Comparison of ENCODE assay signal across 1 cellular context in the genomic region with DNA sequence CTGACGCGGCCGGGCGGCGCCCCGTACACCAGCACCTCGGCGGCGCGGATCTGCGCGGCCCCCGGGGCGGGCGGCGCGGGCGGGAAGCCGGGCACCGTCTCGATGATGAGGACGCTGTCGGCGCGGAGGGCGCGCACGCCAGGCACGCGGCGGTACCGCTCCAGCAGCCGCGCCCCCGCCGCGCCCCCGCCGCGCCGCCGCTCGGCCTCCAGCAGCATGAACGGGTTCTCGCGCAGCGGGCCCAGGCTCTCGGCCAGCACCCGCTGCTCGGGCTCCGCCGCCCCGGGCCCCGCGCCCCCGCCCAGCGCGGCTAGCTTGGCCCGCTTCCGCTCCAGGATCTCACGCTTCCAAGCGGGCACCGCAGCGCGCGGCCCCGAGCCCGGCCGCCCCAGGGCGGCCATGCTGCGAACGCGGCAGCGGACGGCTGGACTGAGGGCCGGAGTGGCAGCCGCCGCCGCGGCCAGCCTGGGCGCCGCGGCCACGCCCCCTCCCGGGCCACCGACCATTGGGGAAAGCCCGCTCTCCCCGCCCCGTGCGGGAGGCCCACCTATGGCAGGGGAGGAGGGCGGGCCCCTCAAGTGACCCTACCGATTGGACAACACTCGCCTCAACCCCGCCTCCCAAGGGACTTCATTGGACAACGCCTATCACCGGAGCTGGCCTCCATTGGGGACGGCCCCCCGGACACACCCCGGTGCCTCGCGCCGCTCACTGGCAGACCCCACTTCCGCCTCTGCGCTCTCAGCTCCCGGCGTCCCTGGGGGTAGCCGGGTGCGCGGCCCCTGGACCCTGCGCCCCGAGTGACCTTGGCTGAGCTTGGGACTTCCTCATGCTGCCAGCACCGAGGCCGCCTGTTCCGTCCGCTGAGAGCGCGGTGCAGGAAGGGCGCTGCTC.
TF ChIP-seq lines count a peak whose summit lies in the region.

A gene with protein sequence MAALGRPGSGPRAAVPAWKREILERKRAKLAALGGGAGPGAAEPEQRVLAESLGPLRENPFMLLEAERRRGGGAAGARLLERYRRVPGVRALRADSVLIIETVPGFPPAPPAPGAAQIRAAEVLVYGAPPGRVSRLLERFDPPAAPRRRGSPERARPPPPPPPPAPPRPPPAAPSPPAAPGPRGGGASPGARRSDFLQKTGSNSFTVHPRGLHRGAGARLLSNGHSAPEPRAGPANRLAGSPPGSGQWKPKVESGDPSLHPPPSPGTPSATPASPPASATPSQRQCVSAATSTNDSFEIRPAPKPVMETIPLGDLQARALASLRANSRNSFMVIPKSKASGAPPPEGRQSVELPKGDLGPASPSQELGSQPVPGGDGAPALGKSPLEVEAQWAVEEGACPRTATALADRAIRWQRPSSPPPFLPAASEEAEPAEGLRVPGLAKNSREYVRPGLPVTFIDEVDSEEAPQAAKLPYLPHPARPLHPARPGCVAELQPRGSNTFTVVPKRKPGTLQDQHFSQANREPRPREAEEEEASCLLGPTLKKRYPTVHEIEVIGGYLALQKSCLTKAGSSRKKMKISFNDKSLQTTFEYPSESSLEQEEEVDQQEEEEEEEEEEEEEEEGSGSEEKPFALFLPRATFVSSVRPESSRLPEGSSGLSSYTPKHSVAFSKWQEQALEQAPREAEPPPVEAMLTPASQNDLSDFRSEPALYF (minus strand): TSS at position 431 of the 894 bp plus-strand sequence. CDS start 30 bp downstream, at position 401.

TF ChIP-seq in HepG2, 621 proteins besides CTCF, POLR2A, EP300 and RAD21 (continued from another document and continues in another):
- TF ChIP-seq, protein P1, sequence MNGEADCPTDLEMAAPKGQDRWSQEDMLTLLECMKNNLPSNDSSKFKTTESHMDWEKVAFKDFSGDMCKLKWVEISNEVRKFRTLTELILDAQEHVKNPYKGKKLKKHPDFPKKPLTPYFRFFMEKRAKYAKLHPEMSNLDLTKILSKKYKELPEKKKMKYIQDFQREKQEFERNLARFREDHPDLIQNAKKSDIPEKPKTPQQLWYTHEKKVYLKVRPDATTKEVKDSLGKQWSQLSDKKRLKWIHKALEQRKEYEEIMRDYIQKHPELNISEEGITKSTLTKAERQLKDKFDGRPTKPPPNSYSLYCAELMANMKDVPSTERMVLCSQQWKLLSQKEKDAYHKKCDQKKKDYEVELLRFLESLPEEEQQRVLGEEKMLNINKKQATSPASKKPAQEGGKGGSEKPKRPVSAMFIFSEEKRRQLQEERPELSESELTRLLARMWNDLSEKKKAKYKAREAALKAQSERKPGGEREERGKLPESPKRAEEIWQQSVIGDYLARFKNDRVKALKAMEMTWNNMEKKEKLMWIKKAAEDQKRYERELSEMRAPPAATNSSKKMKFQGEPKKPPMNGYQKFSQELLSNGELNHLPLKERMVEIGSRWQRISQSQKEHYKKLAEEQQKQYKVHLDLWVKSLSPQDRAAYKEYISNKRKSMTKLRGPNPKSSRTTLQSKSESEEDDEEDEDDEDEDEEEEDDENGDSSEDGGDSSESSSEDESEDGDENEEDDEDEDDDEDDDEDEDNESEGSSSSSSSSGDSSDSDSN (CRISPR knock-in tag; IDR thresholded peaks at IDR 0.05) = peak; percentile 92
- no peak for TF ChIP-seq SUZ12 (IDR thresholded peaks at IDR 0.05; ENCODE audit: low read depth, low read length)
- TF ChIP-seq POLR2AphosphoS5 (IDR thresholded peaks at IDR 0.05; ENCODE audit: low read depth, low read length) = peak; percentile 61
- TF ChIP-seq ZC3H13 (CRISPR knock-in tag; IDR thresholded peaks at IDR 0.05) = peak; percentile 96; the same call in 1 of the 2 replicates
- no peak for TF ChIP-seq CAMTA2 (CRISPR knock-in tag; IDR thresholded peaks at IDR 0.05; ENCODE audit: borderline replicate concordance)
- TF ChIP-seq ZNF879 (CRISPR knock-in tag; IDR thresholded peaks at IDR 0.05) = peak; percentile 92; the same call in 1 of the 2 replicates
- TF ChIP-seq, protein P2, sequence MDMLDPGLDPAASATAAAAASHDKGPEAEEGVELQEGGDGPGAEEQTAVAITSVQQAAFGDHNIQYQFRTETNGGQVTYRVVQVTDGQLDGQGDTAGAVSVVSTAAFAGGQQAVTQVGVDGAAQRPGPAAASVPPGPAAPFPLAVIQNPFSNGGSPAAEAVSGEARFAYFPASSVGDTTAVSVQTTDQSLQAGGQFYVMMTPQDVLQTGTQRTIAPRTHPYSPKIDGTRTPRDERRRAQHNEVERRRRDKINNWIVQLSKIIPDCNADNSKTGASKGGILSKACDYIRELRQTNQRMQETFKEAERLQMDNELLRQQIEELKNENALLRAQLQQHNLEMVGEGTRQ (IDR thresholded peaks at IDR 0.05; ENCODE audit: low read depth, low read length) = no peak
- TF ChIP-seq, protein P2 (CRISPR knock-in tag; IDR thresholded peaks at IDR 0.05; ENCODE audit: borderline replicate concordance) = no peak
- peak; percentile 83; the same call in 1 of the 2 replicates for TF ChIP-seq ZNF44 (CRISPR knock-in tag; IDR thresholded peaks at IDR 0.05)
- no peak for TF ChIP-seq ZNF674 (CRISPR knock-in tag; IDR thresholded peaks at IDR 0.05; ENCODE audit: low read depth)
- no peak for TF ChIP-seq CBFB (CRISPR knock-in tag; IDR thresholded peaks at IDR 0.05)
- peak; percentile 64; the same call in 1 of the 2 replicates for TF ChIP-seq KMT2B (CRISPR knock-in tag; IDR thresholded peaks at IDR 0.05)
- TF ChIP-seq DPF2 (CRISPR knock-in tag; IDR thresholded peaks at IDR 0.05; ENCODE audit: borderline replicate concordance, low read depth) = no peak; the same call in 1 of the 2 replicates
- TF ChIP-seq, protein P3, sequence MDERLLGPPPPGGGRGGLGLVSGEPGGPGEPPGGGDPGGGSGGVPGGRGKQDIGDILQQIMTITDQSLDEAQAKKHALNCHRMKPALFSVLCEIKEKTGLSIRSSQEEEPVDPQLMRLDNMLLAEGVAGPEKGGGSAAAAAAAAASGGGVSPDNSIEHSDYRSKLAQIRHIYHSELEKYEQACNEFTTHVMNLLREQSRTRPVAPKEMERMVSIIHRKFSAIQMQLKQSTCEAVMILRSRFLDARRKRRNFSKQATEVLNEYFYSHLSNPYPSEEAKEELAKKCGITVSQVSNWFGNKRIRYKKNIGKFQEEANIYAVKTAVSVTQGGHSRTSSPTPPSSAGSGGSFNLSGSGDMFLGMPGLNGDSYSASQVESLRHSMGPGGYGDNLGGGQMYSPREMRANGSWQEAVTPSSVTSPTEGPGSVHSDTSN (CRISPR knock-in tag; IDR thresholded peaks at IDR 0.05) = 0 out of 2 replicates have a peak, but pooled peaks have one; percentile 38
- TF ChIP-seq ZSCAN12 (CRISPR knock-in tag; IDR thresholded peaks at IDR 0.05) = peak; percentile 92
- TF ChIP-seq NFKBIZ (CRISPR knock-in tag; IDR thresholded peaks at IDR 0.05) = no peak
- TF ChIP-seq, protein P4, sequence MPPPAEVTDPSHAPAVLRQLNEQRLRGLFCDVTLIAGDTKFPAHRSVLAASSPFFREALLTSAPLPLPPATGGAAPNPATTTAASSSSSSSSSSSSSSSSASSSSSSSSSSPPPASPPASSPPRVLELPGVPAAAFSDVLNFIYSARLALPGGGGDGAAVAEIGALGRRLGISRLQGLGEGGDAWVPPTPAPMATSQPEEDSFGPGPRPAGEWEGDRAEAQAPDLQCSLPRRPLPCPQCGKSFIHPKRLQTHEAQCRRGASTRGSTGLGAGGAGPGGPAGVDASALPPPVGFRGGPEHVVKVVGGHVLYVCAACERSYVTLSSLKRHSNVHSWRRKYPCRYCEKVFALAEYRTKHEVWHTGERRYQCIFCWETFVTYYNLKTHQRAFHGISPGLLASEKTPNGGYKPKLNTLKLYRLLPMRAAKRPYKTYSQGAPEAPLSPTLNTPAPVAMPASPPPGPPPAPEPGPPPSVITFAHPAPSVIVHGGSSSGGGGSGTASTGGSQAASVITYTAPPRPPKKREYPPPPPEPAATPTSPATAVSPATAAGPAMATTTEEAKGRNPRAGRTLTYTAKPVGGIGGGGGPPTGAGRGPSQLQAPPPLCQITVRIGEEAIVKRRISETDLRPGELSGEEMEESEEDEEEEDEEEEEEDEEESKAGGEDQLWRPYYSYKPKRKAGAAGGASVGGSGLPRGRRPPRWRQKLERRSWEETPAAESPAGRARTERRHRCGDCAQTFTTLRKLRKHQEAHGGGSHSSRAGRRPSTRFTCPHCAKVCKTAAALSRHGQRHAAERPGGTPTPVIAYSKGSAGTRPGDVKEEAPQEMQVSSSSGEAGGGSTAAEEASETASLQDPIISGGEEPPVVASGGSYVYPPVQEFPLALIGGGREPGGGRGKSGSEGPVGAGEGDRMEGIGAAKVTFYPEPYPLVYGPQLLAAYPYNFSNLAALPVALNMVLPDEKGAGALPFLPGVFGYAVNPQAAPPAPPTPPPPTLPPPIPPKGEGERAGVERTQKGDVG (CRISPR knock-in tag; IDR thresholded peaks at IDR 0.05; ENCODE audit: borderline replicate concordance) = peak; percentile 88; the same call in 1 of the 2 replicates
- TF ChIP-seq ZNF446 (CRISPR knock-in tag; IDR thresholded peaks at IDR 0.05) = no peak
- TF ChIP-seq, protein P5, sequence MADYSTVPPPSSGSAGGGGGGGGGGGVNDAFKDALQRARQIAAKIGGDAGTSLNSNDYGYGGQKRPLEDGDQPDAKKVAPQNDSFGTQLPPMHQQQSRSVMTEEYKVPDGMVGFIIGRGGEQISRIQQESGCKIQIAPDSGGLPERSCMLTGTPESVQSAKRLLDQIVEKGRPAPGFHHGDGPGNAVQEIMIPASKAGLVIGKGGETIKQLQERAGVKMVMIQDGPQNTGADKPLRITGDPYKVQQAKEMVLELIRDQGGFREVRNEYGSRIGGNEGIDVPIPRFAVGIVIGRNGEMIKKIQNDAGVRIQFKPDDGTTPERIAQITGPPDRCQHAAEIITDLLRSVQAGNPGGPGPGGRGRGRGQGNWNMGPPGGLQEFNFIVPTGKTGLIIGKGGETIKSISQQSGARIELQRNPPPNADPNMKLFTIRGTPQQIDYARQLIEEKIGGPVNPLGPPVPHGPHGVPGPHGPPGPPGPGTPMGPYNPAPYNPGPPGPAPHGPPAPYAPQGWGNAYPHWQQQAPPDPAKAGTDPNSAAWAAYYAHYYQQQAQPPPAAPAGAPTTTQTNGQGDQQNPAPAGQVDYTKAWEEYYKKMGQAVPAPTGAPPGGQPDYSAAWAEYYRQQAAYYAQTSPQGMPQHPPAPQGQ (CRISPR knock-in tag; IDR thresholded peaks at IDR 0.05; ENCODE audit: borderline replicate concordance) = no peak
- no peak; the same call in 1 of the 2 replicates for TF ChIP-seq ZC3H4 (CRISPR knock-in tag; IDR thresholded peaks at IDR 0.05; ENCODE audit: borderline replicate concordance)
- no peak for TF ChIP-seq FLYWCH1 (CRISPR knock-in tag; IDR thresholded peaks at IDR 0.05)
- TF ChIP-seq, protein P6, sequence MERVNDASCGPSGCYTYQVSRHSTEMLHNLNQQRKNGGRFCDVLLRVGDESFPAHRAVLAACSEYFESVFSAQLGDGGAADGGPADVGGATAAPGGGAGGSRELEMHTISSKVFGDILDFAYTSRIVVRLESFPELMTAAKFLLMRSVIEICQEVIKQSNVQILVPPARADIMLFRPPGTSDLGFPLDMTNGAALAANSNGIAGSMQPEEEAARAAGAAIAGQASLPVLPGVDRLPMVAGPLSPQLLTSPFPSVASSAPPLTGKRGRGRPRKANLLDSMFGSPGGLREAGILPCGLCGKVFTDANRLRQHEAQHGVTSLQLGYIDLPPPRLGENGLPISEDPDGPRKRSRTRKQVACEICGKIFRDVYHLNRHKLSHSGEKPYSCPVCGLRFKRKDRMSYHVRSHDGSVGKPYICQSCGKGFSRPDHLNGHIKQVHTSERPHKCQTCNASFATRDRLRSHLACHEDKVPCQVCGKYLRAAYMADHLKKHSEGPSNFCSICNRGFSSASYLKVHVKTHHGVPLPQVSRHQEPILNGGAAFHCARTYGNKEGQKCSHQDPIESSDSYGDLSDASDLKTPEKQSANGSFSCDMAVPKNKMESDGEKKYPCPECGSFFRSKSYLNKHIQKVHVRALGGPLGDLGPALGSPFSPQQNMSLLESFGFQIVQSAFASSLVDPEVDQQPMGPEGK (CRISPR knock-in tag; IDR thresholded peaks at IDR 0.05) = peak; percentile 94
- peak; percentile 28; the same call in 1 of the 2 replicates for TF ChIP-seq ZNF33B (CRISPR knock-in tag; IDR thresholded peaks at IDR 0.05)
- 0 out of 2 replicates have a peak, but pooled peaks have one; percentile 28 for TF ChIP-seq CBX5 (CRISPR knock-in tag; IDR thresholded peaks at IDR 0.05; ENCODE audit: borderline replicate concordance)
- no peak for TF ChIP-seq CHCHD3 (CRISPR knock-in tag; IDR thresholded peaks at IDR 0.05)
- TF ChIP-seq, protein P7, sequence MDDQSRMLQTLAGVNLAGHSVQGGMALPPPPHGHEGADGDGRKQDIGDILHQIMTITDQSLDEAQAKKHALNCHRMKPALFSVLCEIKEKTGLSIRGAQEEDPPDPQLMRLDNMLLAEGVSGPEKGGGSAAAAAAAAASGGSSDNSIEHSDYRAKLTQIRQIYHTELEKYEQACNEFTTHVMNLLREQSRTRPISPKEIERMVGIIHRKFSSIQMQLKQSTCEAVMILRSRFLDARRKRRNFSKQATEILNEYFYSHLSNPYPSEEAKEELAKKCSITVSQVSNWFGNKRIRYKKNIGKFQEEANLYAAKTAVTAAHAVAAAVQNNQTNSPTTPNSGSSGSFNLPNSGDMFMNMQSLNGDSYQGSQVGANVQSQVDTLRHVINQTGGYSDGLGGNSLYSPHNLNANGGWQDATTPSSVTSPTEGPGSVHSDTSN (CRISPR knock-in tag; IDR thresholded peaks at IDR 0.05; ENCODE audit: borderline replicate concordance) = no peak
- TF ChIP-seq NONO (IDR thresholded peaks at IDR 0.05) = no peak
- peak; percentile 94 for TF ChIP-seq NONO (CRISPR knock-in tag; conservative IDR thresholded peaks at IDR 0.05)
- peak; percentile 94 for TF ChIP-seq YEATS4 (CRISPR knock-in tag; IDR thresholded peaks at IDR 0.05; ENCODE audit: borderline replicate concordance)
- no peak for TF ChIP-seq RARG (CRISPR knock-in tag; IDR thresholded peaks at IDR 0.05; ENCODE audit: low read depth)
- no peak for TF ChIP-seq ZNF530 (CRISPR knock-in tag; IDR thresholded peaks at IDR 0.05; ENCODE audit: low read depth)
- peak; percentile 94 for TF ChIP-seq SP4 (CRISPR knock-in tag; IDR thresholded peaks at IDR 0.05)
- TF ChIP-seq NRL (CRISPR knock-in tag; IDR thresholded peaks at IDR 0.05; ENCODE audit: borderline replicate concordance) = peak; percentile 69; the same call in 1 of the 2 replicates
- TF ChIP-seq SMAD9 (CRISPR knock-in tag; IDR thresholded peaks at IDR 0.05) = no peak
- no peak for TF ChIP-seq ZNF431 (CRISPR knock-in tag; IDR thresholded peaks at IDR 0.05; ENCODE audit: borderline replicate concordance, low read depth)
- no peak for TF ChIP-seq RAD51 (IDR thresholded peaks at IDR 0.05; ENCODE audit: borderline replicate concordance)
- no peak for TF ChIP-seq SALL2 (CRISPR knock-in tag; IDR thresholded peaks at IDR 0.05)
- TF ChIP-seq SIX4 (CRISPR knock-in tag; IDR thresholded peaks at IDR 0.05) = no peak
- TF ChIP-seq ZNF776 (CRISPR knock-in tag; IDR thresholded peaks at IDR 0.05) = no peak
- TF ChIP-seq ZNF564 (CRISPR knock-in tag; IDR thresholded peaks at IDR 0.05) = 0 out of 2 replicates have a peak, but pooled peaks have one; percentile 84
- no peak for TF ChIP-seq BRCA1 (CRISPR knock-in tag; IDR thresholded peaks at IDR 0.05)
- TF ChIP-seq BHLHE40 (IDR thresholded peaks at IDR 0.05; ENCODE audit: low read length) = no peak
- no peak for TF ChIP-seq CHD2 (IDR thresholded peaks at IDR 0.05; ENCODE audit: low read depth, low read length)
